21 cellular contexts compared by ENCODE assay signal in genomic region chr13:23583491-23583890, GRCh38. TPM values are rescaled to one million over a fixed set of nuclear protein-coding genes. Genes with fewer than 3 reads are reported as not detected.
"Had no signal": no experiment of that assay in that cellular context is flagged by ENCODE, and none has a peak within 500 bp of the region (broad histone marks: within the 10 kb centered on the region; RNA-seq: fewer than 3 reads in every experiment).

No MANE protein-coding gene starts in this region.

- ATAC-seq: activated CD4-positive, alpha-beta T cell treated with anti-CD3 and anti-CD28 coated beads for 36 hours; activated T-helper 17 cell treated with anti-CD3 and anti-CD28 coated beads, Interleukin-2, amount 50 U/mL, for 72 hours; body of pancreas; left lung; natural killer cell had no signal

- DNase-seq: activated B cell treated with CpG ODN at 0.5 μM for 24 hours; activated CD4-positive, alpha-beta T cell treated with anti-CD3 and anti-CD28 coated beads for 36 hours; activated CD4-positive, alpha-beta T cell treated with anti-CD3 and anti-CD28 coated beads, Interleukin-2, amount 50 U/mL, for 4 hours; activated CD8-positive, alpha-beta memory T cell treated with anti-CD3 and anti-CD28 coated beads for 24 hours; activated CD8-positive, alpha-beta memory T cell treated with anti-CD3 and anti-CD28 coated beads, Interleukin-2, amount 50 U/mL, for 4 hours; activated naive CD4-positive, alpha-beta T cell; activated naive CD8-positive, alpha-beta T cell treated with anti-CD3 and anti-CD28 coated beads, Interleukin-2, amount 10 ng/mL, durations not matched to agents 7 days and 5 days; activated T-cell treated with anti-CD3 and anti-CD28 coated beads, Interleukin-2, amount 50 U/mL, for 24 hours; amygdala; body of pancreas; effector CD4-positive, alpha-beta T cell; erythroblast; glutamatergic neuron; immature natural killer cell; left lung; natural killer cell; retina; sigmoid colon; stimulated activated CD4-positive, alpha-beta T cell treated with anti-CD3 and anti-CD28 coated beads, Interleukin-2, amount 100 ng/mL, for 48 hours; stimulated activated naive CD4-positive, alpha-beta T cell had no signal

RNA-seq across cellular contexts. Expression of gene TNFRSF19, which starts 13.3 kb away (rescaled TPM):
- total RNA-seq: activated B cell treated with CpG ODN at 0.5 μM for 24 hours; activated CD4-positive, alpha-beta T cell treated with anti-CD3 and anti-CD28 coated beads for 36 hours; activated naive CD8-positive, alpha-beta T cell treated with anti-CD3 and anti-CD28 coated beads, Interleukin-2, amount 10 ng/mL, durations not matched to agents 7 days and 5 days had no signal
